In the genomic region with DNA sequence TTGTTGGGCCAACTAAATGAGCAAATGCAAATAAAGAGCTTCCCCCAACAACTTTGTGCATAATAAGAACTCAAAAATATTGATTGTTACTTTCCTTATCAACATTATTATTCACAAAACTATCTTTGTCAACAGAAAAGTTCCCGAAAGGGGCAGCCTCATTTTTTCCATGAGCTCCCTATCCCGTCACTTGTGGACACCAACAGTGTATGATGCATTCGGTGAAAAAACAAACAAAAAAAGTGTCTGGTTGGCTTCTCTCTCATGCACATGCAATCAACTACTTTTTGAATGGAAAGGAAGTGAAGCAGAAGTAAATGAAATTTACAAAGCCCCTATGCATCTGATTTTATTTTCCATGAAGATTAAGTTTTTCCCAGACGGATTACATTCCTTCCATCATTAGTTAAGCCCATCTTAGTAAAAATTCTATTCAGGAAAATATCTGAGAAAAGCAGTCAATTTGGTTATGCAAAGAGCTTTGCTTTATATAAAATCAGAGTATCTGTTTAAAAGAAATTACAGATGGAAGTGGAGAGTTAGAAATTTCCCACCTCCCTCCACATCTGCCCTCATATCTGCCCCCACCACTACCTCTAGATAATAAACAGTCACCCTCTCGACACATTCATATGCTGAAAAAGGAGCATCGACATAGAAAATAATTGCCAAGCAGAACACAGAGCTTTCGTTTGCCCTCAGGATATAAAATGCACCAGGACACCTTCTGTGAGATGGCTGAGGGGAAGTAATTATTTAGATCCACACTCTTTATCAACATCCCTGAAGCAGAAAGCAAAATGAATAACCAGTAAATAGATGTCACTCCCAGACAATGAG, we compare ENCODE assay signal across 19 cellular contexts.
"Had no signal": no experiment of that assay in that cellular context is flagged by ENCODE, and none has a peak within 500 bp of the region (broad histone marks: within the 10 kb centered on the region; RNA-seq: fewer than 3 reads in every experiment).

No MANE protein-coding gene starts in this region.

- H3K4me3 Mint-ChIP-seq: activated CD4-positive, alpha-beta T cell treated with anti-CD3 and anti-CD28 coated beads for 36 hours; activated CD8-positive, alpha-beta memory T cell treated with anti-CD3 and anti-CD28 coated beads, Interleukin-2, amount 10 ng/mL, durations not matched to agents 7 days and 5 days; activated naive CD8-positive, alpha-beta T cell treated with anti-CD3 and anti-CD28 coated beads, Interleukin-2, amount 10 ng/mL, durations not matched to agents 7 days and 5 days; effector memory CD8-positive, alpha-beta T cell; mesothelial cell of epicardium; nephron progenitor cell; stimulated activated naive B cell treated with anti-CD40 and anti-IgM and Interleukin-4, amounts not matched to agents 10 μg/mL and 1 μg/mL and 100 μg/mL, for 72 hours had no signal

- H3K36me3 Mint-ChIP-seq: activated CD8-positive, alpha-beta memory T cell treated with anti-CD3 and anti-CD28 coated beads, Interleukin-2, amount 10 ng/mL, durations not matched to agents 7 days and 5 days; activated naive CD8-positive, alpha-beta T cell treated with anti-CD3 and anti-CD28 coated beads, Interleukin-2, amount 10 ng/mL, durations not matched to agents 7 days and 5 days; mesothelial cell of epicardium; stimulated activated naive B cell treated with anti-CD40 and anti-IgM and Interleukin-4, amounts not matched to agents 10 μg/mL and 1 μg/mL and 100 μg/mL, for 72 hours had no signal

- H3K4me1 Mint-ChIP-seq: activated CD4-positive, alpha-beta T cell treated with anti-CD3 and anti-CD28 coated beads for 36 hours; activated CD8-positive, alpha-beta memory T cell treated with anti-CD3 and anti-CD28 coated beads, Interleukin-2, amount 10 ng/mL, durations not matched to agents 7 days and 5 days; activated naive CD8-positive, alpha-beta T cell treated with anti-CD3 and anti-CD28 coated beads, Interleukin-2, amount 10 ng/mL, durations not matched to agents 7 days and 5 days; nephron progenitor cell; stimulated activated naive B cell treated with anti-CD40 and anti-IgM and Interleukin-4, amounts not matched to agents 10 μg/mL and 1 μg/mL and 100 μg/mL, for 72 hours had no signal

- H3K27ac Mint-ChIP-seq: activated CD4-positive, alpha-beta T cell treated with anti-CD3 and anti-CD28 coated beads for 36 hours; activated CD8-positive, alpha-beta memory T cell treated with anti-CD3 and anti-CD28 coated beads, Interleukin-2, amount 10 ng/mL, durations not matched to agents 7 days and 5 days; activated naive CD8-positive, alpha-beta T cell treated with anti-CD3 and anti-CD28 coated beads, Interleukin-2, amount 10 ng/mL, durations not matched to agents 7 days and 5 days; activated T-helper 2 cell treated with anti-CD3 and anti-CD28 coated beads, Interferon-gamma antibody, Interleukin-2, Interleukin-4, amounts not matched to agents 10 μg/mL and 5 μg/mL and 100 μg/mL, durations not matched to agents 14 hours and 24 hours and 36 hours; effector memory CD8-positive, alpha-beta T cell; mesothelial cell of epicardium; nephron progenitor cell; stimulated activated naive B cell treated with anti-CD40 and anti-IgM and Interleukin-4, amounts not matched to agents 10 μg/mL and 1 μg/mL and 100 μg/mL, for 72 hours had no signal

- H3K9me3 Mint-ChIP-seq: activated naive CD8-positive, alpha-beta T cell treated with anti-CD3 and anti-CD28 coated beads, Interleukin-2, amount 10 ng/mL, durations not matched to agents 7 days and 5 days; mesothelial cell of epicardium; nephron progenitor cell had no signal

- H3K27me3 Mint-ChIP-seq: activated CD4-positive, alpha-beta T cell treated with anti-CD3 and anti-CD28 coated beads for 36 hours; activated CD8-positive, alpha-beta memory T cell treated with anti-CD3 and anti-CD28 coated beads, Interleukin-2, amount 10 ng/mL, durations not matched to agents 7 days and 5 days; activated naive CD8-positive, alpha-beta T cell treated with anti-CD3 and anti-CD28 coated beads, Interleukin-2, amount 10 ng/mL, durations not matched to agents 7 days and 5 days; effector memory CD8-positive, alpha-beta T cell; stimulated activated naive B cell treated with anti-CD40 and anti-IgM and Interleukin-4, amounts not matched to agents 10 μg/mL and 1 μg/mL and 100 μg/mL, for 72 hours had no signal

- ATAC-seq: activated CD4-positive, alpha-beta T cell treated with anti-CD3 and anti-CD28 coated beads for 36 hours; activated CD8-positive, alpha-beta memory T cell treated with anti-CD3 and anti-CD28 coated beads, Interleukin-2, amount 10 ng/mL, durations not matched to agents 7 days and 5 days; body of pancreas; effector memory CD8-positive, alpha-beta T cell; left lobe of liver; stimulated activated naive B cell treated with anti-CD40 and anti-IgM and Interleukin-4, amounts not matched to agents 10 μg/mL and 1 μg/mL and 100 μg/mL, for 72 hours had no signal

- DNase-seq: activated CD4-positive, alpha-beta T cell treated with anti-CD3 and anti-CD28 coated beads for 36 hours; activated CD4-positive, alpha-beta T cell treated with anti-CD3 and anti-CD28 coated beads, Interleukin-2, amount 50 U/mL, for 48 hours; activated CD8-positive, alpha-beta memory T cell treated with anti-CD3 and anti-CD28 coated beads, Interleukin-2, amount 10 ng/mL, durations not matched to agents 7 days and 5 days; activated naive CD4-positive, alpha-beta T cell treated with Interleukin-2 at 50 U/mL for 16 hours; activated naive CD8-positive, alpha-beta T cell treated with anti-CD3 and anti-CD28 coated beads, Interleukin-2, amount 10 ng/mL, durations not matched to agents 7 days and 5 days; amygdala; body of pancreas; dermis blood vessel endothelial cell; effector memory CD8-positive, alpha-beta T cell; foreskin melanocyte; head of caudate nucleus; kidney; nephron progenitor cell; nucleus accumbens; stimulated activated naive B cell treated with anti-CD40 and anti-IgM and Interleukin-4, amounts not matched to agents 10 μg/mL and 1 μg/mL and 100 μg/mL, for 72 hours; upper lobe of left lung had no signal
